8 cellular contexts compared by ENCODE assay signal in genomic region chr6:32868257-32868788, GRCh38. TPM values are rescaled to one million over a fixed set of nuclear protein-coding genes. Genes with fewer than 3 reads are reported as not detected.
DNase-seq lines count a peak whose midpoint lies in the region; ATAC-seq and FAIRE-seq lines count a peak whose summit lies in the region.

No MANE protein-coding gene starts in this region.

- no peak for ATAC-seq in HG02610 (IDR thresholded peaks at IDR 0.05; ENCODE audit: unreplicated experiment)

- DNase-seq in AG20443 (ENCODE audit: low spot score) (peak; percentile 62), GM19239 (ENCODE audit: insufficient read length, low spot score) (no peak), NCI-H446 (lab: John Stamatoyannopoulos, UW) (peak; percentile 59 to 71), dermis blood vessel endothelial cell (peak; percentile 86), lung microvascular endothelial cell (ENCODE audit: low read depth in 2 of 2) (peak; percentile 76 to 83)
- peak; percentile 89 for DNase-seq in activated CD4-positive, alpha-beta T cell treated with anti-CD3 and anti-CD28 coated beads, Interleukin-2, amount 50 U/mL, for 1 hour
- peak; percentile 54 to 75 for DNase-seq in stimulated activated CD8-positive, alpha-beta memory T cell treated with anti-CD3 and anti-CD28 coated beads, Interleukin-15, amount 100 ng/mL, for 4 hours (ENCODE audit: low read depth in 2 of 2)

- FAIRE-seq in GM19239 (lab: Jason Lieb, UNC) = peak; percentile 96

RNA-seq across cellular contexts. Expression of gene PSMB9, which starts 14.3 kb away (rescaled TPM):
- 29.1 and 68.9 TPM in 2 replicates for total RNA-seq in dermis blood vessel endothelial cell
- 20.5 and 24.8 TPM in 2 replicates for total RNA-seq in lung microvascular endothelial cell

RNA-seq across cellular contexts. Expression of gene TAP1, which starts 14.8 kb away (rescaled TPM):
- total RNA-seq in dermis blood vessel endothelial cell (52.9 and 93.4 TPM in 2 replicates), lung microvascular endothelial cell (22.4 and 31.7 TPM in 2 replicates)

RNA-seq across cellular contexts. Expression of gene PSMB8, which starts 24.5 kb away (rescaled TPM):
- total RNA-seq in dermis blood vessel endothelial cell (73.5 and 86.4 TPM in 2 replicates), lung microvascular endothelial cell (42.1 and 57.8 TPM in 2 replicates)

RNA-seq across cellular contexts. Expression of gene TAP2, which starts 29.8 kb away (rescaled TPM):
- total RNA-seq in dermis blood vessel endothelial cell = 22.8 and 39.0 TPM in 2 replicates
- total RNA-seq in lung microvascular endothelial cell = 15.0 and 30.4 TPM in 2 replicates

RNA-seq across cellular contexts. Expression of gene HLA-DOB, which starts 51.5 kb away (rescaled TPM):
- total RNA-seq in dermis blood vessel endothelial cell (not detected in 2 replicates), lung microvascular endothelial cell (0.22 TPM in 1 of 2 replicates, not detected in the other)
